Comparison of ENCODE assay signal across 8 cellular contexts in the genomic region with DNA sequence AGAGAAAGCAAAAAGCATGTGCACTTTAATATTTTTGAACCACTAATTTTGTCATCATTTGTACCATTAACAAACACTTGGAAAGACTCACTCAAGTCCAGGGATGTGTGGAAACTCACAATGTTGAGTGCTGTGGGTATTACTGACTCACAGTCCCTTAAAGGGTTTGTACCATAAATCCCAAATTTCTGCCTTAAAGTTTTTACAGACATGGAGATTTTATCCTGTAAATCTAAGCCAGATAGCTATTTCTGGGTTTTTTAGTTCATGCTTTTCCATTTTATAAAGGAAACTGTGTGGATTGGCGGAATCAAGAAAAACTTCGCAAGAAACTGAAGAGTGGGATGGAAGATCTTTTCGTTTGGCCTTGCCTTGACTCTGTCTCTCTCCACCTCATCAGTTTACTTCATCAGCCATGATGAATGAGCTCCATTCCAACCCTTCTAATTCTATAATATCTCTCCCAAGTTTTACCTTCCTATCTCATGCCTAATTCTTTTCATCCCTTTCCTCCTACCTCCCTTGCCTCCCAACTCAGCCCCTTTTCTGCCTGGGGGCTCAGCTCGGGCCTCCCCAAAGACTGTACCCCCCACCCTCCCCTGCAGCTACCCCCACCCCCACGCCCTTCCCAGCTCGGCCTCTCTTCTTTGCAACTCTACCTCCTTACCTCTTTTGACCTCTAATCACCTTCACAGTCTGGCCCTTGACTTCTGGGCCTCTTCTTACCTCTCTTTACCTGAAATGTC.
A peak's percentile ranks its signal among the peaks of the same experiment; 100 is the strongest.
DNase-seq lines count a peak whose midpoint lies in the region; ATAC-seq lines count a peak whose summit lies in the region.

No MANE protein-coding gene starts in this region.

- no peaks in the 10 kb centered on the region for H3K9me3 Mint-ChIP-seq in activated T-cell treated with anti-CD3 and anti-CD28 coated beads, Interleukin-2, amount 50 U/mL, for 4 hours
- no peaks in the 10 kb centered on the region for H3K9me3 Mint-ChIP-seq in activated T-helper 1 cell treated with anti-CD3 and anti-CD28 coated beads, Interleukin-12 subunit alpha, Interleukin-12 subunit beta, Interleukin-2, Interleukin-4 antibody, amounts not matched to agents 30 ng/mL and 10 ng/mL and 1 ng/mL, durations not matched to agents 14 hours and 24 hours and 36 hours
- H3K9me3 Mint-ChIP-seq in stimulated activated naive CD8-positive, alpha-beta T cell treated with anti-CD3 and anti-CD28 coated beads, Interleukin-15, amount 100 ng/mL, for 72 hours, result peaks cover 0 to 4% of the 10 kb centered on the region in 2 donors

- peaks cover 13% of the 10 kb centered on the region for H3K27me3 ChIP-seq in iPS-15b (ENCODE audit: control insufficient read depth, insufficient read depth, low read length)

- no peaks in the 10 kb centered on the region for H3K9me3 ChIP-seq in iPS-15b (ENCODE audit: control insufficient read depth, insufficient read depth, low read length)

- peak overlapping the region; percentile 100 for H3K27ac Mint-ChIP-seq in activated T-helper 1 cell treated with anti-CD3 and anti-CD28 coated beads, Interleukin-12 subunit alpha, Interleukin-12 subunit beta, Interleukin-2, Interleukin-4 antibody, amounts not matched to agents 30 ng/mL and 10 ng/mL and 1 ng/mL, durations not matched to agents 14 hours and 24 hours and 36 hours
- H3K27ac Mint-ChIP-seq in stimulated activated naive CD8-positive, alpha-beta T cell treated with anti-CD3 and anti-CD28 coated beads, Interleukin-15, amount 100 ng/mL, for 72 hours, result peak overlapping the region; percentile 100

- H3K9ac ChIP-seq in iPS-15b (ENCODE audit: low read depth, low read length), result peak overlapping the region; percentile 81

- H3K4me1 Mint-ChIP-seq in activated T-cell treated with anti-CD3 and anti-CD28 coated beads, Interleukin-2, amount 50 U/mL, for 4 hours (ENCODE audit: low read depth), result peaks cover 57% of the 10 kb centered on the region
- H3K4me1 Mint-ChIP-seq in activated T-helper 1 cell treated with anti-CD3 and anti-CD28 coated beads, Interleukin-12 subunit alpha, Interleukin-12 subunit beta, Interleukin-2, Interleukin-4 antibody, amounts not matched to agents 30 ng/mL and 10 ng/mL and 1 ng/mL, durations not matched to agents 14 hours and 24 hours and 36 hours (ENCODE audit: low read depth), result peaks cover 59% of the 10 kb centered on the region
- peaks cover 64% of the 10 kb centered on the region for H3K4me1 Mint-ChIP-seq in stimulated activated naive CD8-positive, alpha-beta T cell treated with anti-CD3 and anti-CD28 coated beads, Interleukin-15, amount 100 ng/mL, for 72 hours

- intact Hi-C loops in activated T-helper 1 cell treated with anti-CD3 and anti-CD28 coated beads, Interleukin-12 subunit alpha, Interleukin-12 subunit beta, Interleukin-2, Interleukin-4 antibody, amounts not matched to agents 30 ng/mL and 10 ng/mL and 1 ng/mL, durations not matched to agents 14 hours and 24 hours and 36 hours (cut with micrococcal nuclease), result loop anchor here (2.0 to 5.0 kb wide), 6 partner anchors 98 to 1160 kb away; no protein-coding TSS in a partner anchor

- H3K4me3 ChIP-seq in iPS-15b (ENCODE audit: low read depth, low read length), result peak overlapping the region; percentile 87

- H3K27me3 Mint-ChIP-seq in activated T-cell treated with anti-CD3 and anti-CD28 coated beads, Interleukin-2, amount 50 U/mL, for 4 hours (ENCODE audit: low read depth), result no peaks in the 10 kb centered on the region
- H3K27me3 Mint-ChIP-seq in activated T-helper 1 cell treated with anti-CD3 and anti-CD28 coated beads, Interleukin-12 subunit alpha, Interleukin-12 subunit beta, Interleukin-2, Interleukin-4 antibody, amounts not matched to agents 30 ng/mL and 10 ng/mL and 1 ng/mL, durations not matched to agents 14 hours and 24 hours and 36 hours (ENCODE audit: insufficient read depth), result peaks cover 3% of the 10 kb centered on the region
- peaks cover 7% of the 10 kb centered on the region for H3K27me3 Mint-ChIP-seq in stimulated activated naive CD8-positive, alpha-beta T cell treated with anti-CD3 and anti-CD28 coated beads, Interleukin-15, amount 100 ng/mL, for 72 hours

- peak overlapping the region; percentile 92 for H3K4me3 Mint-ChIP-seq in activated T-cell treated with anti-CD3 and anti-CD28 coated beads, Interleukin-2, amount 50 U/mL, for 4 hours
- H3K4me3 Mint-ChIP-seq in activated T-helper 1 cell treated with anti-CD3 and anti-CD28 coated beads, Interleukin-12 subunit alpha, Interleukin-12 subunit beta, Interleukin-2, Interleukin-4 antibody, amounts not matched to agents 30 ng/mL and 10 ng/mL and 1 ng/mL, durations not matched to agents 14 hours and 24 hours and 36 hours, result peak overlapping the region; percentile 99
- peak overlapping the region; percentile 94 to 98 for H3K4me3 Mint-ChIP-seq in stimulated activated naive CD8-positive, alpha-beta T cell treated with anti-CD3 and anti-CD28 coated beads, Interleukin-15, amount 100 ng/mL, for 72 hours

- peaks cover 17% of the 10 kb centered on the region for H3K4me1 ChIP-seq in iPS-15b (ENCODE audit: control insufficient read depth, insufficient read depth, low read length)

- no peak for ATAC-seq in activated T-cell treated with anti-CD3 and anti-CD28 coated beads, Interleukin-2, amount 50 U/mL, for 4 hours
- ATAC-seq in stimulated activated naive CD8-positive, alpha-beta T cell treated with anti-CD3 and anti-CD28 coated beads, Interleukin-15, amount 100 ng/mL, for 72 hours, result no peak
- ATAC-seq in GM19467 (IDR thresholded peaks at IDR 0.05; ENCODE audit: unreplicated experiment), result no peak
- no peak for ATAC-seq in GM21447 (IDR thresholded peaks at IDR 0.05; ENCODE audit: unreplicated experiment)
- ATAC-seq in HG03565 (IDR thresholded peaks at IDR 0.05; ENCODE audit: unreplicated experiment), result no peak

- H3K36me3 Mint-ChIP-seq in activated T-cell treated with anti-CD3 and anti-CD28 coated beads, Interleukin-2, amount 50 U/mL, for 4 hours (ENCODE audit: insufficient read depth), result peaks cover 8% of the 10 kb centered on the region
- peaks cover 11% of the 10 kb centered on the region for H3K36me3 Mint-ChIP-seq in activated T-helper 1 cell treated with anti-CD3 and anti-CD28 coated beads, Interleukin-12 subunit alpha, Interleukin-12 subunit beta, Interleukin-2, Interleukin-4 antibody, amounts not matched to agents 30 ng/mL and 10 ng/mL and 1 ng/mL, durations not matched to agents 14 hours and 24 hours and 36 hours (ENCODE audit: low read depth)

- H3K36me3 ChIP-seq in iPS-15b (ENCODE audit: control insufficient read depth, insufficient read depth, low read length), result no peaks in the 10 kb centered on the region

- DNase-seq in activated T-cell treated with anti-CD3 and anti-CD28 coated beads, Interleukin-2, amount 50 U/mL, for 4 hours, result no peak
- no peak for DNase-seq in activated T-cell treated with anti-CD3 and anti-CD28 coated beads for 4 hours
- DNase-seq in activated T-helper 1 cell treated with anti-CD3 and anti-CD28 coated beads, Interleukin-12 subunit alpha, Interleukin-12 subunit beta, Interleukin-2, Interleukin-4 antibody, amounts not matched to agents 30 ng/mL and 10 ng/mL and 1 ng/mL, durations not matched to agents 14 hours and 24 hours and 36 hours (ENCODE audit: low spot score), result no peak
- no peak for DNase-seq in stimulated activated naive CD8-positive, alpha-beta T cell treated with anti-CD3 and anti-CD28 coated beads, Interleukin-15, amount 100 ng/mL, for 72 hours
